Comparison of ENCODE assay signal across 9 cellular contexts in the genomic region with DNA sequence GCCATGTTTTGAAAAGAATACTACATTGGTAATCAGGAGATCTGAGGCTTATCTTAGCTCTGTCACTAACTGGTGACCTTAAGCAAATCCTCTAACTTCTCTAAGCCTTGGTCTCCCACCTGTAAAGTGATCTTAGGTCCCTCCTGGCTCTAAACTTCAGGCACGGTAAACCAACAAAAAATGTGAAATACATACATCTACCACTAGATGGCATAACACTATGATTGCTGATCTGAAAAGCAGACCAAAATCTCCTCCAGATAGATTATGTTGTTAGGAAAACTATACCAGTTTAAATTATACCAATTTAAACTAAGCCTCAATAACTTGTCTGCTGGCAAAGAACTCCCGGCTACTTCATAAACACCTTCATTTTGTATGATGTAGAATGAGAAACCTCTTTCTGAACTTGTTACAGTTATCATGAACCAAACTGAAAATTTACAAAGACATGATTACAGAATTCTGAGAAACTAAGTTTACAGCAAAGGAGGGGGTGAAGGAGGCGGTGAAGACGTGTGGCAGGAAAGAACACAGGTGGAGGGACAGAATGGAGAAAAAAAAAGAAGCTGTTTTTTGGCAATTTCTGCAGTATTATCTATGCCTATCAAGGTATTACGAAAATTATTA.
DNase-seq lines count a peak whose midpoint lies in the region; ATAC-seq and TF ChIP-seq lines count a peak whose summit lies in the region.
"Had no signal": no experiment of that assay in that cellular context is flagged by ENCODE, and none has a peak within 500 bp of the region (broad histone marks: within the 10 kb centered on the region; RNA-seq: fewer than 3 reads in every experiment).

No MANE protein-coding gene starts in this region.

- H3K9me3 Mint-ChIP-seq in naive B cell, result peaks cover 4 to 18% (median 15%) of the 10 kb centered on the region in 7 donors

- no peak overlapping the region for H3K4me3 Mint-ChIP-seq in naive B cell
- H3K4me3 Mint-ChIP-seq: stimulated activated naive CD8-positive, alpha-beta T cell treated with anti-CD3 and anti-CD28 coated beads, Interleukin-15, Interleukin-2, amounts not matched to agents 100 ng/mL and 50 ng/mL, for 24 hours had no signal

- TF ChIP-seq CTCF in epithelial cell of proximal tubule (conservative IDR thresholded peaks at IDR 0.05; ENCODE audit: low read depth, low read length), result peak; percentile 69

- ATAC-seq in naive B cell (ENCODE audit: low read depth in 2 of 2), result peak; percentile 49 to 52
- ATAC-seq in HG03571 (IDR thresholded peaks at IDR 0.05; ENCODE audit: unreplicated experiment), result no peak

- H3K4me3 ChIP-seq in epithelial cell of proximal tubule (ENCODE audit: low read depth, low read length), result no peak overlapping the region

- H3K36me3 Mint-ChIP-seq in naive B cell, result peaks cover 0 to 9% of the 10 kb centered on the region in 2 donors

- H3K27me3 Mint-ChIP-seq in naive B cell, result no peaks in the 10 kb centered on the region

- H3K4me1 Mint-ChIP-seq in naive B cell, result peaks cover 0 to 7% (median 6%) of the 10 kb centered on the region in 3 donors

- peak; percentile 11 to 48 for DNase-seq in NOMO-1 (lab: John Stamatoyannopoulos, UW; ENCODE audit: unreplicated experiment in 2 of 2)
- no peak for DNase-seq in NOMO-1 treated with dmso at 0.1 percent for 144 hours (lab: John Stamatoyannopoulos, UW; ENCODE audit: unreplicated experiment)
- DNase-seq in Kasumi-1 (lab: John Stamatoyannopoulos, UW), result peak; percentile 56 to 78
- DNase-seq in RPMI8226, result peak; percentile 29
- peak; percentile 13 for DNase-seq in epithelial cell of proximal tubule (ENCODE audit: low read depth)
- DNase-seq in naive B cell, result peak; percentile 40
- DNase-seq in nucleus accumbens (lab: John Stamatoyannopoulos, UW), result no peak

- no peak overlapping the region for H3K27ac Mint-ChIP-seq in naive B cell
- H3K27ac Mint-ChIP-seq: stimulated activated naive CD8-positive, alpha-beta T cell treated with anti-CD3 and anti-CD28 coated beads, Interleukin-15, Interleukin-2, amounts not matched to agents 100 ng/mL and 50 ng/mL, for 24 hours had no signal

Comparison
In these comparisons a context has a peak if more than half of its experiments do, and no peak if none do; other contexts are left out.
1. DNase-seq: peak in NOMO-1 (2 of 2), Kasumi-1 (2 of 2), RPMI8226 (single experiment), epithelial cell of proximal tubule (single experiment) and naive B cell (single experiment); none in NOMO-1 treated with dmso at 0.1 percent for 144 hours (single experiment) and nucleus accumbens (0 of 56).